ENCODE assay signal across 1 cellular context in the genomic region with DNA sequence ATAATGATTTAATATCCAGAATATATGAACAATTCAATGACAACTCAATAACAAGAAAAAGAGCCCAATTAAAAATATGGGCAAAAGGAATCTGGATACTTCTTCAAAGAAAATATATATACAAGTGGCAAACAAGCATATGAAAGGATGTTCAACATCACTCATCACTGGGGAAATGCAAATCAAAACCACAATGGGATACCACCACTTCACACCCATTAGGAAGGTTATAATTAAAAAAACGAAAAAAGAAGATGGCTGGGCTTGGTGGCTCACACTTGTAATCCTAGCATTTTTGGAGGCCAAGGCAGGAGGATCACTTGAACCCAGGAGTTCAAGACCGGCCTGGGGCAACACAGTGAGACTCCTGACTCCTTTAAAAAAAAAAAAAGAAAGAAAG.
TF ChIP-seq lines count a peak whose summit lies in the region.

No MANE protein-coding gene starts in this region.

TF ChIP-seq in K562, 482 proteins besides CTCF, POLR2A, EP300 and RAD21:
- TF ChIP-seq STAG1 (CRISPR knock-in tag; IDR thresholded peaks at IDR 0.05; ENCODE audit: borderline replicate concordance) (no peak), MEIS2 (IDR thresholded peaks at IDR 0.05; ENCODE audit: partially characterized antibody) (peak; percentile 27), ZNF121 (CRISPR knock-in tag; conservative IDR thresholded peaks at IDR 0.05) (peak; percentile 87), BCOR (IDR thresholded peaks at IDR 0.05) (0 out of 2 replicates have a peak, but pooled peaks have one; percentile 45), MAZ (CRISPR knock-in tag; conservative IDR thresholded peaks at IDR 0.05 in 1 of 2, IDR thresholded peaks at IDR 0.05 in 1 of 2) (no peak)
TF ChIP-seq in K562: peak in this region for 3.
